19 cellular contexts compared by ENCODE assay signal in the genomic region with DNA sequence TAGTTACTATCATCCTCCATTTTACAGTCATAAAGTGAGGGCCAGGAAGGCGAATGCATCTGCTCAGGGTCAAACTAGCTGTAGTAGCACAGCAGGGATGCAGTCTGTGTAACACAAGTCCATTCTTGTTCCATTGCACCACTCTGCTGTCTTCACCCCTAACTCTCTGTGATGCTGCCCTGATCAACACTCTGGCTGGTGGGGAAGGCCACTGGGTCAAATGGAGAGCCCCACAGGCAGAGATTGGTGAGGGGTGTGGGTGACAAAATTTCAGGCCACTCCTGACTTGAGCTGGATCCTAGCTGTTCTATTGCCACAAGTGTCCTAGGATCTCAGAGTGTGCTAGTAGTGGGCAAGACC.
A peak's percentile ranks its signal among the peaks of the same experiment; 100 is the strongest.
DNase-seq lines count a peak whose midpoint lies in the region; ATAC-seq and TF ChIP-seq lines count a peak whose summit lies in the region.
"Had no signal": no experiment of that assay in that cellular context is flagged by ENCODE, and none has a peak within 500 bp of the region (broad histone marks: within the 10 kb centered on the region; RNA-seq: fewer than 3 reads in every experiment).

No MANE protein-coding gene starts in this region.

- H3K4me3 ChIP-seq in choroid plexus epithelial cell (ENCODE audit: low read depth, low read length) = no peak overlapping the region
- H3K4me3 ChIP-seq in aorta (ENCODE audit: low read length in 2 of 2) = no peak overlapping the region
- H3K4me3 ChIP-seq: gastroesophageal sphincter had no signal

- no peak for TF ChIP-seq CTCF in choroid plexus epithelial cell (conservative IDR thresholded peaks at IDR 0.05; ENCODE audit: low read depth, low read length)
- TF ChIP-seq CTCF in type B pancreatic cell (conservative IDR thresholded peaks at IDR 0.05) = no peak

- H3K4me1 ChIP-seq in aorta (ENCODE audit: control insufficient read depth in 1 of 2, insufficient read depth in 2 of 2, low read length in 2 of 2) = no peaks in the 10 kb centered on the region

- H3K9me3 ChIP-seq in aorta (ENCODE audit: control insufficient read depth, low read length) = no peaks in the 10 kb centered on the region
- H3K9me3 ChIP-seq: gastroesophageal sphincter had no signal

- no peaks in the 10 kb centered on the region for H3K27me3 ChIP-seq in aorta (ENCODE audit: control insufficient read depth in 1 of 2, insufficient read depth in 2 of 2, low read length in 1 of 2)
- H3K27me3 ChIP-seq: gastroesophageal sphincter had no signal

- no peak overlapping the region for H3K27ac Mint-ChIP-seq in type B pancreatic cell
- H3K27ac Mint-ChIP-seq in activated CD4-positive, alpha-beta memory T cell treated with anti-CD3 and anti-CD28 coated beads for 36 hours = no peak overlapping the region
- H3K27ac Mint-ChIP-seq: activated naive CD4-positive, alpha-beta T cell treated with anti-CD3 and anti-CD28 coated beads, Interleukin-2, amount 50 U/mL, for 24 hours; activated T-cell treated with anti-CD3 and anti-CD28 coated beads, Interleukin-2, amount 50 U/mL, for 24 hours; B cell had no signal

- no peaks in the 10 kb centered on the region for H3K36me3 Mint-ChIP-seq in type B pancreatic cell
- H3K36me3 Mint-ChIP-seq in activated CD4-positive, alpha-beta memory T cell treated with anti-CD3 and anti-CD28 coated beads for 36 hours = no peaks in the 10 kb centered on the region
- H3K36me3 Mint-ChIP-seq: activated naive CD4-positive, alpha-beta T cell treated with anti-CD3 and anti-CD28 coated beads, Interleukin-2, amount 50 U/mL, for 24 hours had no signal

- ATAC-seq in GM19395 (IDR thresholded peaks at IDR 0.05; ENCODE audit: unreplicated experiment) (peak; percentile 36), HG03097 (IDR thresholded peaks at IDR 0.05; ENCODE audit: low FRiP score, unreplicated experiment) (peak; percentile 22), aorta (ENCODE audit: low FRiP score) (no peak)
- ATAC-seq: gastroesophageal sphincter, HCT116, left lobe of liver had no signal

- CTCF ChIA-PET in activated CD4-positive, alpha-beta memory T cell treated with anti-CD3 and anti-CD28 coated beads for 36 hours (lab: Charles Lee) = no interaction called here

- H3K4me1 Mint-ChIP-seq in type B pancreatic cell (ENCODE audit: unreplicated experiment) = peaks cover 19% of the 10 kb centered on the region
- peaks cover 2% of the 10 kb centered on the region for H3K4me1 Mint-ChIP-seq in activated CD4-positive, alpha-beta memory T cell treated with anti-CD3 and anti-CD28 coated beads for 36 hours (ENCODE audit: low read depth)
- H3K4me1 Mint-ChIP-seq: activated naive CD4-positive, alpha-beta T cell treated with anti-CD3 and anti-CD28 coated beads, Interleukin-2, amount 50 U/mL, for 24 hours had no signal

- peaks cover 8% of the 10 kb centered on the region for H3K9me3 Mint-ChIP-seq in type B pancreatic cell
- H3K9me3 Mint-ChIP-seq in activated CD4-positive, alpha-beta memory T cell treated with anti-CD3 and anti-CD28 coated beads for 36 hours = no peaks in the 10 kb centered on the region
- H3K9me3 Mint-ChIP-seq: activated naive CD4-positive, alpha-beta T cell treated with anti-CD3 and anti-CD28 coated beads, Interleukin-2, amount 50 U/mL, for 24 hours; activated T-cell treated with anti-CD3 and anti-CD28 coated beads, Interleukin-2, amount 50 U/mL, for 24 hours had no signal

- DNase-seq in choroid plexus epithelial cell (ENCODE audit: low read depth) (peak; percentile 67), type B pancreatic cell (ENCODE audit: extremely low spot score, unreplicated experiment) (peak; percentile 27), NCI-H2196 (lab: John Stamatoyannopoulos, UW; ENCODE audit: unreplicated experiment) (no peak), aorta (no peak)
- no peak for DNase-seq in activated CD4-positive, alpha-beta memory T cell treated with anti-CD3 and anti-CD28 coated beads for 36 hours
- DNase-seq: activated CD4-positive, alpha-beta T cell treated with anti-CD3 and anti-CD28 coated beads, Interleukin-2, amount 50 U/mL, for 48 hours; activated T-cell treated with anti-CD3 and anti-CD28 coated beads, Interleukin-2, amount 50 U/mL, for 24 hours; GDM1; MM.1S; NCI-H187 treated with DMSO at 0.1 percent for 48 hours; NK-92 treated with Interleukin-12 subunit alpha and Interleukin-12 subunit beta, amount 100 ng/mL, for 24 hours; T-helper 1 cell had no signal

- intact Hi-C loops in activated CD4-positive, alpha-beta memory T cell treated with anti-CD3 and anti-CD28 coated beads for 36 hours (cut with micrococcal nuclease) = no loop called here
- intact Hi-C loops in aorta (cut with DNase I) = no loop called here

- no peaks in the 10 kb centered on the region for H3K36me3 ChIP-seq in aorta (ENCODE audit: control insufficient read depth in 1 of 2, insufficient read depth in 2 of 2, low read length in 1 of 2)
- H3K36me3 ChIP-seq: gastroesophageal sphincter had no signal

- POLR2A ChIA-PET in activated CD4-positive, alpha-beta memory T cell treated with anti-CD3 and anti-CD28 coated beads for 36 hours (lab: Charles Lee) = no interaction called here

- no peaks in the 10 kb centered on the region for H3K27me3 Mint-ChIP-seq in type B pancreatic cell
- no peaks in the 10 kb centered on the region for H3K27me3 Mint-ChIP-seq in activated CD4-positive, alpha-beta memory T cell treated with anti-CD3 and anti-CD28 coated beads for 36 hours
- H3K27me3 Mint-ChIP-seq: activated naive CD4-positive, alpha-beta T cell treated with anti-CD3 and anti-CD28 coated beads, Interleukin-2, amount 50 U/mL, for 24 hours; B cell had no signal

- no peak overlapping the region for H3K4me3 Mint-ChIP-seq in type B pancreatic cell
- no peak overlapping the region for H3K4me3 Mint-ChIP-seq in activated CD4-positive, alpha-beta memory T cell treated with anti-CD3 and anti-CD28 coated beads for 36 hours
- H3K4me3 Mint-ChIP-seq: activated naive CD4-positive, alpha-beta T cell treated with anti-CD3 and anti-CD28 coated beads, Interleukin-2, amount 50 U/mL, for 24 hours; activated T-cell treated with anti-CD3 and anti-CD28 coated beads, Interleukin-2, amount 50 U/mL, for 24 hours; B cell had no signal

- WGBS in aorta, 2 donors = 62 to 97% methylated on average over 1 of the region's 1 CpG

- no peak overlapping the region for H3K27ac ChIP-seq in aorta (ENCODE audit: low read depth in 1 of 2, low read length in 2 of 2)
- H3K27ac ChIP-seq: gastroesophageal sphincter had no signal

Comparison
In these comparisons a context has a peak if more than half of its experiments do, and no peak if none do; other contexts are left out.
1. DNase-seq: peak in choroid plexus epithelial cell (single experiment) and type B pancreatic cell (single experiment); none in NCI-H2196 (single experiment), activated CD4-positive, alpha-beta memory T cell treated with anti-CD3 and anti-CD28 coated beads for 36 hours (single experiment) and aorta (0 of 2).